ENCODE assay signal across 8 cellular contexts in the genomic region with DNA sequence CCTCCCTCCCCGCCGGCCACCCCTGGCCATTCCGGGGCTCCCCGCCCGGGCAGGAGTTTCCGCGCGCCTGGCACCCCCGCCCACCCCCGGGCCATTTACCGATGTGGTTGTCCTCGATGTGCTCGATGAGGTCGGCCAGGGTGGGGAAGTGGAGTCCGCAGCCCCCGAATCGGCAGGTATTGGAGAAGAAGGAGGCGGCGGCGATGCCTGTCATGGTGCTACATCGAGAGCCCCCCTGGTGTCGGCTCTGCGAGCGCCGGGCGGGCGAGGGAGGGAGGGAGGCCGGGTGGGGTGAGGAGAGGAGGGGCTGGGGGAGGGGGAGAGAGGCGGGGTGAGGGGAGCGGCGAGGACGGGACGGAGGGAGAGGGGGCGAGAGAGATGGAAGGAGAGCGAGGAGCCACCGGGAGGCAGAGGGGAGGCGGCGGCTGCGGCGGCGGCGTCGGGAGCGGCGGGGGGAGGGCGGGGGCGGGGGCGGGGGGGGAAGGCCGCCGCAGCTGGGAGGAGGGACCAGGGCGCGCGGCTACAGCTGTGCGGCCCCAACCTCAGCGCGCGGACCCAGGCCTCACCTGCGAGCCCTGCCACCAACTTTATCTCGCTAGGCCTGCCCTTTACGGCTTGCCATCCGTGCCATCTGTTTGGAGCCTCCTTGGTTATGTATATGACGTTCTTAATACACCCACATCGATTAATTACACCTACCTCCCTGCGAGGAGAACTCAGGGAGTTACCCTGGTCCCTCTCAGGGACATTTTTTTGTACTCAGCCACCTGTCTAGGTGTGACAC.
A peak's percentile ranks its signal among the peaks of the same experiment; 100 is the strongest.
DNase-seq lines count a peak whose midpoint lies in the region; ATAC-seq and TF ChIP-seq lines count a peak whose summit lies in the region.

JAZF1 (minus strand) TSS at position 432 of the 784 bp plus-strand sequence.

- ATAC-seq in HG03159 (IDR thresholded peaks at IDR 0.05; ENCODE audit: unreplicated experiment) (no peak), HG02938 (IDR thresholded peaks at IDR 0.05; ENCODE audit: unreplicated experiment) (no peak)

- TF ChIP-seq CTCF in GM12865 (IDR thresholded peaks at IDR 0.05; ENCODE audit: insufficient read depth, low read depth, low read length, missing control alignments) (no peak), choroid plexus epithelial cell (conservative IDR thresholded peaks at IDR 0.05; ENCODE audit: low read depth, low read length) (no peak)

- peak; percentile 4 for DNase-seq in GM12865 (ENCODE audit: low read depth)
- peak; percentile 28 for DNase-seq in NCI-H2107 (lab: John Stamatoyannopoulos, UW)
- DNase-seq in activated CD4-positive, alpha-beta T cell treated with anti-CD3 and anti-CD28 coated beads for 4 hours, result peak; percentile 51 to 67
- DNase-seq in choroid plexus epithelial cell (ENCODE audit: low read depth), result peak; percentile 58
- DNase-seq in kidney glomerular epithelial cell (lab: John Stamatoyannopoulos, UW), result peak; percentile 41
- peak; percentile 18 to 35 for DNase-seq in stimulated activated CD4-positive, alpha-beta T cell treated with anti-CD3 and anti-CD28 coated beads, Interleukin-15, amount 100 ng/mL, for 1 hour (ENCODE audit: low read depth in 1 of 2, low spot score in 1 of 2)

- H3K4me3 ChIP-seq in GM12865 (ENCODE audit: low read depth, low read length), result peak within 1 kb of the TSS; percentile 41
- H3K4me3 ChIP-seq in choroid plexus epithelial cell (ENCODE audit: low read depth, low read length), result peak within 1 kb of the TSS; percentile 79

Comparison
In these comparisons a context has a peak if more than half of its experiments do, and no peak if none do; other contexts are left out.
1. DNase-seq: peak in every context shown above with its lines; median percentile 59 in activated CD4-positive, alpha-beta T cell treated with anti-CD3 and anti-CD28 coated beads for 4 hours; 58 in choroid plexus epithelial cell; 41 in kidney glomerular epithelial cell; 28 in NCI-H2107; 26 in stimulated activated CD4-positive, alpha-beta T cell treated with anti-CD3 and anti-CD28 coated beads, Interleukin-15, amount 100 ng/mL, for 1 hour; 4 in GM12865.